8 cellular contexts compared by ENCODE assay signal in genomic region chr7:65239707-65240352, GRCh38.
DNase-seq lines count a peak whose midpoint lies in the region; ATAC-seq and TF ChIP-seq lines count a peak whose summit lies in the region.

No MANE protein-coding gene starts in this region.

- H3K27ac Mint-ChIP-seq in activated naive CD8-positive, alpha-beta T cell treated with anti-CD3 and anti-CD28 coated beads, Interleukin-2, amount 50 U/mL, for 24 hours, result no peak overlapping the region
- peak overlapping the region; percentile 52 for H3K27ac Mint-ChIP-seq in stimulated activated effector memory CD8-positive, alpha-beta T cell treated with anti-CD3 and anti-CD28 coated beads, Interleukin-12 subunit alpha, Interleukin-12 subunit beta, amount 100 ng/mL, for 72 hours

- TF ChIP-seq CTCF in AG10803 (conservative IDR thresholded peaks at IDR 0.05; ENCODE audit: low read length), result no peak

- peak overlapping the region; percentile 11 for H3K4me3 Mint-ChIP-seq in activated naive CD8-positive, alpha-beta T cell treated with anti-CD3 and anti-CD28 coated beads, Interleukin-2, amount 50 U/mL, for 24 hours
- H3K4me3 Mint-ChIP-seq in stimulated activated effector memory CD8-positive, alpha-beta T cell treated with anti-CD3 and anti-CD28 coated beads, Interleukin-12 subunit alpha, Interleukin-12 subunit beta, amount 100 ng/mL, for 72 hours, result peak overlapping the region; percentile 72

- no peaks in the 10 kb centered on the region for H3K9me3 ChIP-seq in HUES48 (ENCODE audit: control insufficient read depth, insufficient read depth, low read length)

- no peaks in the 10 kb centered on the region for H3K9me3 Mint-ChIP-seq in activated naive CD8-positive, alpha-beta T cell treated with anti-CD3 and anti-CD28 coated beads, Interleukin-2, amount 50 U/mL, for 24 hours
- H3K9me3 Mint-ChIP-seq in stimulated activated effector memory CD8-positive, alpha-beta T cell treated with anti-CD3 and anti-CD28 coated beads, Interleukin-12 subunit alpha, Interleukin-12 subunit beta, amount 100 ng/mL, for 72 hours, result no peaks in the 10 kb centered on the region

- no peaks in the 10 kb centered on the region for H3K36me3 ChIP-seq in HUES48 (ENCODE audit: control insufficient read depth, insufficient read depth, low read length)

- H3K9ac ChIP-seq in HUES48 (ENCODE audit: low read depth, low read length), result peak overlapping the region; percentile 15; the same call in 1 of the 2 replicates

- no peaks in the 10 kb centered on the region for H3K36me3 Mint-ChIP-seq in activated naive CD8-positive, alpha-beta T cell treated with anti-CD3 and anti-CD28 coated beads, Interleukin-2, amount 50 U/mL, for 24 hours (ENCODE audit: low read depth)
- H3K36me3 Mint-ChIP-seq in stimulated activated effector memory CD8-positive, alpha-beta T cell treated with anti-CD3 and anti-CD28 coated beads, Interleukin-12 subunit alpha, Interleukin-12 subunit beta, amount 100 ng/mL, for 72 hours, result no peaks in the 10 kb centered on the region

- peaks cover 5% of the 10 kb centered on the region; the same call in 1 of the 2 replicates for H3K27me3 ChIP-seq in HUES48 (ENCODE audit: control insufficient read depth, insufficient read depth, low read length)

- peaks cover 3% of the 10 kb centered on the region for H3K4me1 Mint-ChIP-seq in activated naive CD8-positive, alpha-beta T cell treated with anti-CD3 and anti-CD28 coated beads, Interleukin-2, amount 50 U/mL, for 24 hours
- peaks cover 16% of the 10 kb centered on the region for H3K4me1 Mint-ChIP-seq in stimulated activated effector memory CD8-positive, alpha-beta T cell treated with anti-CD3 and anti-CD28 coated beads, Interleukin-12 subunit alpha, Interleukin-12 subunit beta, amount 100 ng/mL, for 72 hours

- DNase-seq in AG10803 (ENCODE audit: low read depth) (no peak), iPS-NIHi11 (ENCODE audit: low spot score) (peak; percentile 81), cerebellar cortex (ENCODE audit: low spot score) (no peak)
- DNase-seq in activated naive CD8-positive, alpha-beta T cell treated with anti-CD3 and anti-CD28 coated beads, Interleukin-2, amount 50 U/mL, for 24 hours, result no peak
- DNase-seq in stimulated activated effector memory CD8-positive, alpha-beta T cell treated with anti-CD3 and anti-CD28 coated beads, Interleukin-12 subunit alpha, Interleukin-12 subunit beta, amount 100 ng/mL, for 72 hours (ENCODE audit: low spot score in 2 of 2), result peak in 1 of 2 donors; percentile 49
- DNase-seq in stimulated activated naive CD4-positive, alpha-beta T cell treated with Interleukin-2 at 50 U/mL for 16 hours (lab: John Stamatoyannopoulos, UW), result no peak

- H3K27ac ChIP-seq in HUES48 (ENCODE audit: low read depth, low read length), result no peak overlapping the region

- H3K4me1 ChIP-seq in HUES48 (ENCODE audit: control insufficient read depth, insufficient read depth, low read length), result peaks cover 3% of the 10 kb centered on the region; the same call in 1 of the 2 replicates

- ATAC-seq in activated naive CD8-positive, alpha-beta T cell treated with anti-CD3 and anti-CD28 coated beads, Interleukin-2, amount 50 U/mL, for 24 hours, result peak; percentile 48
- ATAC-seq in stimulated activated effector memory CD8-positive, alpha-beta T cell treated with anti-CD3 and anti-CD28 coated beads, Interleukin-12 subunit alpha, Interleukin-12 subunit beta, amount 100 ng/mL, for 72 hours, result peak; percentile 75
- ATAC-seq in HG03135 (IDR thresholded peaks at IDR 0.05; ENCODE audit: unreplicated experiment), result no peak

- peak overlapping the region; percentile 46 for H3K4me3 ChIP-seq in AG10803 (ENCODE audit: low read length)
- H3K4me3 ChIP-seq in HUES48 (ENCODE audit: low read depth, low read length), result peak overlapping the region; percentile 75

- H3K27me3 Mint-ChIP-seq in activated naive CD8-positive, alpha-beta T cell treated with anti-CD3 and anti-CD28 coated beads, Interleukin-2, amount 50 U/mL, for 24 hours, result peaks cover 32% of the 10 kb centered on the region
